In the genomic region with DNA sequence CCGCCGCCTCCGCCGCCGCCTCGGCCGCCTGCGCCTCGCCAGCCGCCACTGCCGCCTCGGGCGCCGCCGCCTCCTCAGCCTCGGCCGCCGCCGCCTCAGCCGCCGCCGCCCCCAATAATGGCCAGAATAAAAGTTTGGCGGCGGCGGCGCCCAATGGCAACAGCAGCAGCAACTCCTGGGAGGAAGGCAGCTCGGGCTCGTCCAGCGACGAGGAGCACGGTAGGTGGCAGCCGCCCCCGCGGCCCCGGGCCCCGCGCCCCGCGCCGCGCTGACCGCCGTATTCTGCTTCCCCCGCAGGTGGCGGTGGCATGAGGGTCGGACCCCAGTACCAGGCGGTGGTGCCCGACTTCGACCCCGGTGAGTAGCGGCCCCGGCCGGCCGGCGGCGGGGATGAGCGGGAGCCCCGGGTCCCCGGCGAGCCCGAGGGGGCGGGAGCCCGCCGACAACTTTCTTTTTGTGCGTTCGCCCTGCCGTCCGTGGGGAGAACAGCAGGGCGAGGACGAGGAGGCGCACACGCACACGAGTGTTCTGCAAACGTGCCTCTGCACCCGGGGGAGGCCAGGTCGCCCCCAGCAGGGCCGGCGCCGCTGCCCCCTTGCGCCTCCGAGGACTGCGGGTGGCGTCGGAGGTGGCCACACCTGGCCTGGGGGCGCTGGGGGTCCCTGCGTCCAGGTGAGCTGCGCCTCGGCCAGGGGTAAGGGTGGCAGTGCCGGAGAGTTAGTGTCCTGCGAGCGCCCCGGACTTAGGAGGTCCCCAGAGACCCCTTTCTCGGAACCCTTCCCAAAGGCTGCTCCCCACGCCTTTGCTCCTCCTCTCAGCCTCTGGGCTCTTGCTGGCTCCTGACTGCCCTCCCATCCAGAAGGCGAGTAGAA, we compare ENCODE assay signal across 8 cellular contexts. TPM values are rescaled to one million over a fixed set of nuclear protein-coding genes. Genes with fewer than 3 reads are reported as not detected.
DNase-seq lines count a peak whose midpoint lies in the region; ATAC-seq, FAIRE-seq and TF ChIP-seq lines count a peak whose summit lies in the region.

No MANE protein-coding gene starts in this region.

- H3K4me3 ChIP-seq in HUES6 (ENCODE audit: low read depth, low read length), result peak overlapping the region; percentile 99
- peak overlapping the region; percentile 76 for H3K4me3 ChIP-seq in WERI-Rb-1 (ENCODE audit: low read depth, low read length)
- H3K4me3 ChIP-seq in bronchial epithelial cell (ENCODE audit: low read depth, low read length), result peak overlapping the region; percentile 69
- H3K4me3 ChIP-seq in kidney epithelial cell (ENCODE audit: low read depth, low read length), result peak overlapping the region; percentile 76

- peak overlapping the region; percentile 85 for H3K9ac ChIP-seq in HUES6 (ENCODE audit: low read length)

- peak overlapping the region; percentile 28; the same call in 1 of the 2 replicates for H3K27ac ChIP-seq in HUES6 (ENCODE audit: low read depth, low read length)
- peak overlapping the region; percentile 71 for H3K27ac ChIP-seq in WERI-Rb-1

- H3K9me3 ChIP-seq in HUES6 (ENCODE audit: control insufficient read depth, insufficient read depth, low read depth, low read length) (no peaks in the 10 kb centered on the region), WERI-Rb-1 (ENCODE audit: severe bottlenecking) (no peaks in the 10 kb centered on the region)

- FAIRE-seq in bronchial epithelial cell (lab: Jason Lieb, UNC), result no peak

- peaks cover 37% of the 10 kb centered on the region for H3K4me1 ChIP-seq in HUES6 (ENCODE audit: control insufficient read depth, insufficient read depth, low read length)

- H3K36me3 ChIP-seq in HUES6 (ENCODE audit: control insufficient read depth, insufficient read depth, low read length) (no peaks in the 10 kb centered on the region), WERI-Rb-1 (peaks cover 5% of the 10 kb centered on the region), bronchial epithelial cell (ENCODE audit: control insufficient read depth, insufficient read depth, low read length) (peaks cover 3% of the 10 kb centered on the region), kidney epithelial cell (ENCODE audit: control insufficient read depth, insufficient read depth, low read length) (no peaks in the 10 kb centered on the region)

- 0 out of 2 replicates have a peak, but pooled peaks have one; percentile 26 for TF ChIP-seq CTCF in WERI-Rb-1 (IDR thresholded peaks at IDR 0.05; ENCODE audit: low read depth, low read length)
- TF ChIP-seq CTCF in bronchial epithelial cell (IDR thresholded peaks at IDR 0.05; ENCODE audit: insufficient read depth, low read length, severe bottlenecking), result peak; percentile 40
- no peak for TF ChIP-seq CTCF in kidney epithelial cell (IDR thresholded peaks at IDR 0.05; ENCODE audit: insufficient read depth, low read length, poor library complexity, severe bottlenecking)

- ATAC-seq in GM19452 (IDR thresholded peaks at IDR 0.05; ENCODE audit: unreplicated experiment), result peak; percentile 20

- H3K27me3 ChIP-seq in HUES6 (ENCODE audit: control insufficient read depth, insufficient read depth, low read length), result no peaks in the 10 kb centered on the region
- H3K27me3 ChIP-seq in WERI-Rb-1 (ENCODE audit: insufficient read depth, low read depth, severe bottlenecking), result no peaks in the 10 kb centered on the region
- no peaks in the 10 kb centered on the region for H3K27me3 ChIP-seq in bronchial epithelial cell (ENCODE audit: control insufficient read depth, insufficient read depth, low read length)
- no peaks in the 10 kb centered on the region for H3K27me3 ChIP-seq in kidney epithelial cell (ENCODE audit: control insufficient read depth, insufficient read depth, low read length)

- DNase-seq in CD1c-positive myeloid dendritic cell (ENCODE audit: extremely low spot score), result peak; percentile 55
- DNase-seq in WERI-Rb-1, result peak; percentile 37
- no peak for DNase-seq in bronchial epithelial cell (ENCODE audit: low read depth)
- DNase-seq in kidney epithelial cell (ENCODE audit: low read depth), result no peak
- peak; percentile 16 to 37 (median 24) for DNase-seq in stimulated activated CD4-positive, alpha-beta T cell treated with anti-CD3 and anti-CD28 coated beads, Interleukin-1b, Interleukin-23, amount 100 ng/mL, for 24 hours (ENCODE audit: low read depth in 4 of 4, low spot score in 1 of 4)
- no peak for DNase-seq in NCI-H2196 (lab: John Stamatoyannopoulos, UW; ENCODE audit: unreplicated experiment)

RNA-seq across cellular contexts. Expression of a gene that starts 0.8 kb away (rescaled TPM):
- total RNA-seq in bronchial epithelial cell (19.7 and 38.3 TPM in 2 replicates), kidney epithelial cell (13.1 and 13.4 TPM in 2 replicates)

Comparison
In these comparisons a context has a peak if more than half of its experiments do, and no peak if none do; other contexts are left out.
1. DNase-seq: peak in CD1c-positive myeloid dendritic cell (single experiment), WERI-Rb-1 (single experiment) and stimulated activated CD4-positive, alpha-beta T cell treated with anti-CD3 and anti-CD28 coated beads, Interleukin-1b, Interleukin-23, amount 100 ng/mL, for 24 hours (4 of 4); none in bronchial epithelial cell (single experiment), kidney epithelial cell (single experiment) and NCI-H2196 (single experiment).
2. Peak in every context shown above with its lines, with median percentiles within 50 percentile points of each other: H3K4me3 ChIP-seq.